Comparison of ENCODE assay signal across 19 cellular contexts in the genomic region with DNA sequence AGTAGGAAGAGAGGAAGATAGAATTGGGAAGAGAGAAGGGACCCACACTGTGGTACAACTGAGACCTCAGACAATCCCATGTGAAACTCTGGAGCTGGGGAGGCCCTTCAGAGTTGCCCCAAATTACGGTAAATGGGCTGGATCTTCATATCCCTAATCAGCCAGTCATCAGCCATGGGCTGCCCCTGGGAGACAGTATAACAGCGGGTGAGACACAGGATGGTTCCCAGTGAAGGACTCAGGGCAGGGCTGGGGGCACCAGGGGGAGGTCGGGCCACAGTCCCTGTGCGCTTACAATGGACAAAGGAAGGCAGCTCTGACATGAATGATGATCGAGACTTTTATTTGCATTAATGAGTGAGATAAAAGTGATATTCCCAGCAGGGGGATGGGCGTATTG.
"Had no signal": no experiment of that assay in that cellular context is flagged by ENCODE, and none has a peak within 500 bp of the region (broad histone marks: within the 10 kb centered on the region; RNA-seq: fewer than 3 reads in every experiment).

No MANE protein-coding gene starts in this region.

- H3K9me3 ChIP-seq: mucosa of descending colon, ovary, right atrium auricular region, sigmoid colon, testis, tibial nerve had no signal

- H3K27me3 ChIP-seq: hepatocyte, ovary, right atrium auricular region, sigmoid colon, testis, tibial nerve had no signal

- ATAC-seq: mucosa of descending colon; naive thymus-derived CD8-positive, alpha-beta T cell; stimulated activated naive B cell treated with anti-CD40 and anti-IgM and Interleukin-4, amounts not matched to agents 10 μg/mL and 1 μg/mL and 100 μg/mL, for 72 hours; stimulated activated naive CD8-positive, alpha-beta T cell treated with anti-CD3 and anti-CD28 coated beads, Interleukin-15, amount 100 ng/mL, for 72 hours had no signal

- H2AFZ ChIP-seq: hepatocyte had no signal

- DNase-seq: effector CD4-positive, alpha-beta T cell; endodermal cell; erythroblast; foreskin melanocyte; head of caudate nucleus; mucosa of descending colon; naive thymus-derived CD8-positive, alpha-beta T cell; ovary; sigmoid colon; stimulated activated CD4-positive, alpha-beta T cell treated with anti-CD3 and anti-CD28 coated beads, Interleukin-2, amount 100 ng/mL, for 24 hours; stimulated activated CD4-positive, alpha-beta T cell treated with anti-CD3 and anti-CD28 coated beads, Interleukin-4, amount 100 ng/mL, for 4 hours; stimulated activated naive B cell treated with anti-CD40 and anti-IgM and Interleukin-4, amounts not matched to agents 10 μg/mL and 1 μg/mL and 100 μg/mL, for 72 hours; stimulated activated naive CD8-positive, alpha-beta T cell treated with anti-CD3 and anti-CD28 coated beads, Interleukin-15, amount 100 ng/mL, for 72 hours; testis had no signal

- H3K79me2 ChIP-seq: hepatocyte had no signal

- H3K4me1 ChIP-seq: right atrium auricular region, testis had no signal

- H3K27ac ChIP-seq: coronary artery, hepatocyte, ovary, right atrium auricular region, sigmoid colon, skin epidermis, testis, tibial nerve had no signal

- H3K36me3 ChIP-seq: ovary, right atrium auricular region, sigmoid colon, tibial nerve had no signal

- H3K4me2 ChIP-seq: hepatocyte had no signal

- H3K4me3 ChIP-seq: coronary artery, hepatocyte, mucosa of descending colon, ovary, right atrium auricular region, sigmoid colon, skin epidermis, testis, tibial nerve had no signal
